ENCODE assay signal across 10 cellular contexts in the genomic region with DNA sequence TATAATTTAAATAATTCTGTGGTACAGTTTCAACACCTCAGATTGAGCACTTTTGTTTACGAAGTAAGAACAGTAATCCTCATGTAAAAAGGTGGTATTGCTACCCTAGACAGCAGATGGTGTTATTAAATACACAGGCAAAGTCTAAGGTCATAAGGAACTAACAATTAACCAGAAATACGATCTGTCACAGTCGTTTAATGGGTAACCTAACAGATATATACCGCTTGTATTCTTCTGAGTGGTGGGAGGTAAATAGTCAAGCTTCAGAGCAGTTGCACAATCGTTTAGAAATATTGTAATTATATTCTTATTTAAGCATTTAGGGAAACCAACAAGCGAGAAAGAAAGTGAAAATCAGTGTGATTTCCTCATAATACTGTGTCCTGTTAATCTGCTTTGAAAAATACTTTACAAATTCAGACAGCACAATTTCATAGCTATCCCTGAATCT. TPM values are rescaled to one million over a fixed set of nuclear protein-coding genes. Genes with fewer than 3 reads are reported as not detected.
DNase-seq lines count a peak whose midpoint lies in the region; ATAC-seq and TF ChIP-seq lines count a peak whose summit lies in the region.
"Had no signal": no experiment of that assay in that cellular context is flagged by ENCODE, and none has a peak within 500 bp of the region (broad histone marks: within the 10 kb centered on the region; RNA-seq: fewer than 3 reads in every experiment).

No MANE protein-coding gene starts in this region.

- H3K9me3 ChIP-seq in RWPE2 (ENCODE audit: severe bottlenecking) = no peaks in the 10 kb centered on the region
- no peaks in the 10 kb centered on the region for H3K9me3 ChIP-seq in liver (ENCODE audit: control insufficient read depth in 4 of 4, low read length in 3 of 4)
- no peaks in the 10 kb centered on the region for H3K9me3 ChIP-seq in ovary
- H3K9me3 ChIP-seq: BLaER1 had no signal

- peak overlapping the region; percentile 89 for H3K27ac ChIP-seq in ACC112 (ENCODE audit: low read depth, low read length)
- peak overlapping the region; percentile 96 for H3K27ac ChIP-seq in RWPE2 (ENCODE audit: poor library complexity, severe bottlenecking)
- peak overlapping the region; percentile 88 to 90 for H3K27ac ChIP-seq in liver (ENCODE audit: low read depth in 1 of 2, low read length in 2 of 2)
- peak overlapping the region in 1 of 2 donors; percentile 59 for H3K27ac ChIP-seq in ovary
- H3K27ac ChIP-seq: BLaER1 had no signal

- H3K79me2 ChIP-seq in ACC112 (ENCODE audit: control insufficient read depth, insufficient read depth, low read length, unreplicated experiment) = no peaks in the 10 kb centered on the region

- H3K4me3 ChIP-seq in ACC112 (ENCODE audit: low read depth, low read length) = peak overlapping the region; percentile 47
- H3K4me3 ChIP-seq in RWPE2 (ENCODE audit: severe bottlenecking) = no peak overlapping the region
- H3K4me3 ChIP-seq in liver (ENCODE audit: low read depth in 1 of 3, low read length in 3 of 3) = peak overlapping the region in 1 of 3 donors; percentile 10
- H3K4me3 ChIP-seq in ovary = no peak overlapping the region
- H3K4me3 ChIP-seq: BLaER1 had no signal

- H3K27me3 ChIP-seq in ACC112 (ENCODE audit: insufficient read depth, low read length) = no peaks in the 10 kb centered on the region
- H3K27me3 ChIP-seq in RWPE2 (ENCODE audit: insufficient read depth, poor library complexity, severe bottlenecking) = no peaks in the 10 kb centered on the region
- no peaks in the 10 kb centered on the region for H3K27me3 ChIP-seq in liver (ENCODE audit: control insufficient read depth in 4 of 4, insufficient read depth in 4 of 4, low read length in 3 of 4)
- H3K27me3 ChIP-seq in ovary = no peaks in the 10 kb centered on the region
- H3K27me3 ChIP-seq: BLaER1 had no signal

- CTCF ChIA-PET in activated CD4-positive, alpha-beta memory T cell treated with anti-CD3 and anti-CD28 coated beads for 36 hours (lab: Charles Lee) = no interaction called here

- H3K9ac ChIP-seq in liver (ENCODE audit: low read depth in 1 of 2, low read length in 2 of 2) = peak overlapping the region in 1 of 2 donors; percentile 61
- H3K9ac ChIP-seq: BLaER1 had no signal

- H2AFZ ChIP-seq in ACC112 (ENCODE audit: low read length, unreplicated experiment) = peak overlapping the region; percentile 98

- peaks cover 73% of the 10 kb centered on the region for H3K4me1 ChIP-seq in ACC112 (ENCODE audit: control insufficient read depth, insufficient read depth, low read length, unreplicated experiment)
- peaks cover 44% of the 10 kb centered on the region for H3K4me1 ChIP-seq in RWPE2 (ENCODE audit: insufficient read depth, poor library complexity, severe bottlenecking)
- peaks cover 13 to 54% (median 26%) of the 10 kb centered on the region in 4 donors for H3K4me1 ChIP-seq in liver (ENCODE audit: control insufficient read depth in 4 of 4, insufficient read depth in 4 of 4, low read length in 3 of 4)
- peaks cover 9% of the 10 kb centered on the region for H3K4me1 ChIP-seq in ovary (ENCODE audit: insufficient read depth)

- peaks cover 4% of the 10 kb centered on the region for H3K4me1 Mint-ChIP-seq in activated CD4-positive, alpha-beta memory T cell treated with anti-CD3 and anti-CD28 coated beads for 36 hours (ENCODE audit: low read depth)

- POLR2A ChIA-PET in activated CD4-positive, alpha-beta memory T cell treated with anti-CD3 and anti-CD28 coated beads for 36 hours (lab: Charles Lee) = no interaction called here

- no peak for TF ChIP-seq POLR2A in ovary (IDR thresholded peaks at IDR 0.05)

- no peaks in the 10 kb centered on the region for H3K36me3 ChIP-seq in ACC112 (ENCODE audit: insufficient read depth, low read length)
- H3K36me3 ChIP-seq in RWPE2 (ENCODE audit: low read depth) = no peaks in the 10 kb centered on the region
- no peaks in the 10 kb centered on the region for H3K36me3 ChIP-seq in liver (ENCODE audit: control insufficient read depth in 4 of 4, insufficient read depth in 3 of 4, low read depth in 1 of 4, low read length in 3 of 4)
- no peaks in the 10 kb centered on the region for H3K36me3 ChIP-seq in ovary
- H3K36me3 ChIP-seq: BLaER1 had no signal

- WGBS in liver = 23% methylated on average over 6 of the region's 6 CpGs
- WGBS in ovary, 3 donors = 39 to 54% (median 52%) methylated on average over 6 of the region's 6 CpGs

- no peaks in the 10 kb centered on the region for H3K36me3 Mint-ChIP-seq in activated CD4-positive, alpha-beta memory T cell treated with anti-CD3 and anti-CD28 coated beads for 36 hours

- DNase-seq in NCI-H128 (lab: John Stamatoyannopoulos, UW; ENCODE audit: unreplicated experiment) (peak; percentile 65), RWPE2 (ENCODE audit: low spot score) (no peak), ovary (no peak), cerebellum (ENCODE audit: low spot score) (no peak), epidermal melanocyte (ENCODE audit: insufficient read length, low spot score) (no peak)
- DNase-seq in activated CD4-positive, alpha-beta memory T cell treated with anti-CD3 and anti-CD28 coated beads for 36 hours = no peak
- DNase-seq: activated naive CD4-positive, alpha-beta T cell treated with anti-CD3 and anti-CD28 coated beads for 36 hours had no signal

- TF ChIP-seq EP300 in ovary (IDR thresholded peaks at IDR 0.05) = no peak

- ATAC-seq in RWPE2 (ENCODE audit: low read depth) = no peak; the same call in 2 of the 3 replicates

- intact Hi-C loops in ovary (cut with DNase I) = loop anchor here in 1 of 4 donors (10.0 kb wide), 1 partner anchor 55 kb away; no protein-coding TSS in a partner anchor
- intact Hi-C loops in activated CD4-positive, alpha-beta memory T cell treated with anti-CD3 and anti-CD28 coated beads for 36 hours (cut with micrococcal nuclease) = loop anchor here (10.0 kb wide), 1 partner anchor 885 kb away; a partner anchor contains a TSS

- no peak overlapping the region for H3K27ac Mint-ChIP-seq in activated CD4-positive, alpha-beta memory T cell treated with anti-CD3 and anti-CD28 coated beads for 36 hours
- H3K27ac Mint-ChIP-seq: activated naive CD4-positive, alpha-beta T cell treated with anti-CD3 and anti-CD28 coated beads for 36 hours had no signal

- TF ChIP-seq CTCF in RWPE2 (IDR thresholded peaks at IDR 0.05; ENCODE audit: poor library complexity, severe bottlenecking) = no peak
- no peak for TF ChIP-seq CTCF in liver (IDR thresholded peaks at IDR 0.05; ENCODE audit: low read depth, low read length, missing input control)
- no peak for TF ChIP-seq CTCF in ovary (IDR thresholded peaks at IDR 0.05)

- no peaks in the 10 kb centered on the region for H3K9me3 Mint-ChIP-seq in activated CD4-positive, alpha-beta memory T cell treated with anti-CD3 and anti-CD28 coated beads for 36 hours
- H3K9me3 Mint-ChIP-seq: activated naive CD4-positive, alpha-beta T cell treated with anti-CD3 and anti-CD28 coated beads for 36 hours had no signal

- no peaks in the 10 kb centered on the region for H3K27me3 Mint-ChIP-seq in activated CD4-positive, alpha-beta memory T cell treated with anti-CD3 and anti-CD28 coated beads for 36 hours

- H3K4me3 Mint-ChIP-seq in activated CD4-positive, alpha-beta memory T cell treated with anti-CD3 and anti-CD28 coated beads for 36 hours = no peak overlapping the region
- H3K4me3 Mint-ChIP-seq: activated naive CD4-positive, alpha-beta T cell treated with anti-CD3 and anti-CD28 coated beads for 36 hours had no signal

- peak; percentile 50 to 65 for TF ChIP-seq RAD21 in liver (IDR thresholded peaks at IDR 0.05)

TF ChIP-seq in liver, 16 proteins besides CTCF, POLR2A, EP300 and RAD21 (continues in another document):
- TF ChIP-seq JUND (IDR thresholded peaks at IDR 0.05) (peak; percentile 54 to 70), RXRA (IDR thresholded peaks at IDR 0.05) (peak; percentile 74 to 83)
- TF ChIP-seq, protein P1, sequence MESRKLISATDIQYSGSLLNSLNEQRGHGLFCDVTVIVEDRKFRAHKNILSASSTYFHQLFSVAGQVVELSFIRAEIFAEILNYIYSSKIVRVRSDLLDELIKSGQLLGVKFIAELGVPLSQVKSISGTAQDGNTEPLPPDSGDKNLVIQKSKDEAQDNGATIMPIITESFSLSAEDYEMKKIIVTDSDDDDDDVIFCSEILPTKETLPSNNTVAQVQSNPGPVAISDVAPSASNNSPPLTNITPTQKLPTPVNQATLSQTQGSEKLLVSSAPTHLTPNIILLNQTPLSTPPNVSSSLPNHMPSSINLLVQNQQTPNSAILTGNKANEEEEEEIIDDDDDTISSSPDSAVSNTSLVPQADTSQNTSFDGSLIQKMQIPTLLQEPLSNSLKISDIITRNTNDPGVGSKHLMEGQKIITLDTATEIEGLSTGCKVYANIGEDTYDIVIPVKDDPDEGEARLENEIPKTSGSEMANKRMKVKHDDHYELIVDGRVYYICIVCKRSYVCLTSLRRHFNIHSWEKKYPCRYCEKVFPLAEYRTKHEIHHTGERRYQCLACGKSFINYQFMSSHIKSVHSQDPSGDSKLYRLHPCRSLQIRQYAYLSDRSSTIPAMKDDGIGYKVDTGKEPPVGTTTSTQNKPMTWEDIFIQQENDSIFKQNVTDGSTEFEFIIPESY (IDR thresholded peaks at IDR 0.05) = peak; percentile 78
- TF ChIP-seq, protein P2, sequence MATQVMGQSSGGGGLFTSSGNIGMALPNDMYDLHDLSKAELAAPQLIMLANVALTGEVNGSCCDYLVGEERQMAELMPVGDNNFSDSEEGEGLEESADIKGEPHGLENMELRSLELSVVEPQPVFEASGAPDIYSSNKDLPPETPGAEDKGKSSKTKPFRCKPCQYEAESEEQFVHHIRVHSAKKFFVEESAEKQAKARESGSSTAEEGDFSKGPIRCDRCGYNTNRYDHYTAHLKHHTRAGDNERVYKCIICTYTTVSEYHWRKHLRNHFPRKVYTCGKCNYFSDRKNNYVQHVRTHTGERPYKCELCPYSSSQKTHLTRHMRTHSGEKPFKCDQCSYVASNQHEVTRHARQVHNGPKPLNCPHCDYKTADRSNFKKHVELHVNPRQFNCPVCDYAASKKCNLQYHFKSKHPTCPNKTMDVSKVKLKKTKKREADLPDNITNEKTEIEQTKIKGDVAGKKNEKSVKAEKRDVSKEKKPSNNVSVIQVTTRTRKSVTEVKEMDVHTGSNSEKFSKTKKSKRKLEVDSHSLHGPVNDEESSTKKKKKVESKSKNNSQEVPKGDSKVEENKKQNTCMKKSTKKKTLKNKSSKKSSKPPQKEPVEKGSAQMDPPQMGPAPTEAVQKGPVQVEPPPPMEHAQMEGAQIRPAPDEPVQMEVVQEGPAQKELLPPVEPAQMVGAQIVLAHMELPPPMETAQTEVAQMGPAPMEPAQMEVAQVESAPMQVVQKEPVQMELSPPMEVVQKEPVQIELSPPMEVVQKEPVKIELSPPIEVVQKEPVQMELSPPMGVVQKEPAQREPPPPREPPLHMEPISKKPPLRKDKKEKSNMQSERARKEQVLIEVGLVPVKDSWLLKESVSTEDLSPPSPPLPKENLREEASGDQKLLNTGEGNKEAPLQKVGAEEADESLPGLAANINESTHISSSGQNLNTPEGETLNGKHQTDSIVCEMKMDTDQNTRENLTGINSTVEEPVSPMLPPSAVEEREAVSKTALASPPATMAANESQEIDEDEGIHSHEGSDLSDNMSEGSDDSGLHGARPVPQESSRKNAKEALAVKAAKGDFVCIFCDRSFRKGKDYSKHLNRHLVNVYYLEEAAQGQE (IDR thresholded peaks at IDR 0.05) = peak; percentile 85

RNA-seq across cellular contexts. Expression of a gene that starts 9.8 kb away (rescaled TPM):
- total RNA-seq in liver (10 to 100 TPM; 31.5 to 48.2 TPM), ovary (100 to 1,000 TPM in 6 of 7 donors, 10 to 100 TPM in 1; 66.9 to 180 (median 117) TPM), cerebellum (96.2 TPM)
- polyA plus RNA-seq in liver (10 to 100 TPM; 22.2 to 39.3 TPM), ovary (10 to 100 TPM; 83.9 to 98.8 TPM)
- 100 to 1,000 TPM; 139 to 147 TPM for total RNA-seq in activated CD4-positive, alpha-beta memory T cell treated with anti-CD3 and anti-CD28 coated beads for 36 hours
